Comparison of ENCODE assay signal across 1 cellular context in genomic region chr6:81792826-81793225, GRCh38.
TF ChIP-seq lines count a peak whose summit lies in the region.

No MANE protein-coding gene starts in this region.

TF ChIP-seq in WTC11, 78 proteins besides CTCF, POLR2A, EP300 and RAD21 (continued from another document):
- TF ChIP-seq AFF4 (CRISPR knock-in tag; IDR thresholded peaks at IDR 0.05; ENCODE audit: borderline replicate concordance) = no peak
- TF ChIP-seq ZNF423 (CRISPR knock-in tag; IDR thresholded peaks at IDR 0.05) = no peak
- TF ChIP-seq MAX (CRISPR knock-in tag; IDR thresholded peaks at IDR 0.05) = no peak
